9 cellular contexts compared by ENCODE assay signal in genomic region chr7:77200542-77200941, GRCh38. TPM values are rescaled to one million over a fixed set of nuclear protein-coding genes. Genes with fewer than 3 reads are reported as not detected.
DNase-seq lines count a peak whose midpoint lies in the region; ATAC-seq, FAIRE-seq and TF ChIP-seq lines count a peak whose summit lies in the region.
"Had no signal": no experiment of that assay in that cellular context is flagged by ENCODE, and none has a peak within 500 bp of the region (broad histone marks: within the 10 kb centered on the region; RNA-seq: fewer than 3 reads in every experiment).

No MANE protein-coding gene starts in this region.

- H3K4me3 ChIP-seq in CD8-positive, alpha-beta memory T cell (ENCODE audit: low read length) = no peak overlapping the region

- H3K9me3 Mint-ChIP-seq in CD8-positive, alpha-beta memory T cell = no peaks in the 10 kb centered on the region
- no peaks in the 10 kb centered on the region for H3K9me3 Mint-ChIP-seq in activated B cell treated with CpG ODN at 0.5 μM for 24 hours
- H3K9me3 Mint-ChIP-seq in natural killer cell treated with Interleukin-12 subunit alpha and Interleukin-12 subunit beta and Interleukin-15 and Interleukin-18, amount 100 ng/mL, for 72 hours = no peaks in the 10 kb centered on the region

- H3K36me3 Mint-ChIP-seq in CD8-positive, alpha-beta memory T cell = peaks cover 0 to 12% (median 4%) of the 10 kb centered on the region in 3 donors
- peaks cover 5% of the 10 kb centered on the region for H3K36me3 Mint-ChIP-seq in activated B cell treated with CpG ODN at 0.5 μM for 24 hours (ENCODE audit: low read depth)
- no peaks in the 10 kb centered on the region for H3K36me3 Mint-ChIP-seq in natural killer cell treated with Interleukin-12 subunit alpha and Interleukin-12 subunit beta and Interleukin-15 and Interleukin-18, amount 100 ng/mL, for 72 hours

- peaks cover 21% of the 10 kb centered on the region for H3K4me1 ChIP-seq in CD8-positive, alpha-beta memory T cell (ENCODE audit: insufficient read depth, low read length)

- H3K9me3 ChIP-seq in CD8-positive, alpha-beta memory T cell (ENCODE audit: low read length) = no peaks in the 10 kb centered on the region

- peaks cover 35 to 60% (median 40%) of the 10 kb centered on the region in 3 donors for H3K4me1 Mint-ChIP-seq in CD8-positive, alpha-beta memory T cell
- H3K4me1 Mint-ChIP-seq in activated B cell treated with CpG ODN at 0.5 μM for 24 hours = peaks cover 63% of the 10 kb centered on the region
- H3K4me1 Mint-ChIP-seq in natural killer cell treated with Interleukin-12 subunit alpha and Interleukin-12 subunit beta and Interleukin-15 and Interleukin-18, amount 100 ng/mL, for 72 hours (ENCODE audit: low read depth in 2 of 2) = peaks cover 41 to 47% of the 10 kb centered on the region in 2 donors

- H3K27me3 Mint-ChIP-seq in CD8-positive, alpha-beta memory T cell = no peaks in the 10 kb centered on the region
- no peaks in the 10 kb centered on the region for H3K27me3 Mint-ChIP-seq in activated B cell treated with CpG ODN at 0.5 μM for 24 hours
- H3K27me3 Mint-ChIP-seq in natural killer cell treated with Interleukin-12 subunit alpha and Interleukin-12 subunit beta and Interleukin-15 and Interleukin-18, amount 100 ng/mL, for 72 hours = no peaks in the 10 kb centered on the region

- peak; percentile 89 for FAIRE-seq in GM19239 (lab: Jason Lieb, UNC)

- no peak overlapping the region for H3K27ac ChIP-seq in CD8-positive, alpha-beta memory T cell (ENCODE audit: low read depth, low read length)
- H3K27ac ChIP-seq in substantia nigra (ENCODE audit: low read depth, low read length, poor library complexity, severe bottlenecking) = no peak overlapping the region
- H3K27ac ChIP-seq: RWPE1 had no signal

- H3K36me3 ChIP-seq in CD8-positive, alpha-beta memory T cell (ENCODE audit: insufficient read depth, low read length) = no peaks in the 10 kb centered on the region

- no peak for TF ChIP-seq CTCF in activated B cell treated with CpG ODN at 0.5 μM for 24 hours (IDR thresholded peaks at IDR 0.05)

- no peak for DNase-seq in CD8-positive, alpha-beta memory T cell
- DNase-seq in GM19239 (ENCODE audit: insufficient read length, low spot score) (no peak), activated B cell treated with CpG ODN at 0.5 μM for 24 hours (peak; percentile 23), substantia nigra (lab: John Stamatoyannopoulos, UW) (no peak), NCI-H2171 treated with DMSO at 0.1 percent for 48 hours (lab: John Stamatoyannopoulos, UW) (no peak), UCSD-AML1 (lab: John Stamatoyannopoulos, UW; ENCODE audit: unreplicated experiment) (no peak)
- no peak for DNase-seq in natural killer cell treated with Interleukin-12 subunit alpha and Interleukin-12 subunit beta and Interleukin-15 and Interleukin-18, amount 100 ng/mL, for 72 hours (ENCODE audit: low spot score)
- DNase-seq: DMS53 had no signal

- H3K27me3 ChIP-seq in CD8-positive, alpha-beta memory T cell (ENCODE audit: insufficient read depth, low read length, poor library complexity, severe bottlenecking) = no peaks in the 10 kb centered on the region

- POLR2A ChIA-PET in CD8-positive, alpha-beta memory T cell (lab: Charles Lee) = no interaction called here
- POLR2A ChIA-PET in activated B cell treated with CpG ODN at 0.5 μM for 24 hours (lab: Charles Lee) = interaction anchor here (1.0 to 4.5 kb wide), 6 partner anchors 9 to 215 kb away, joined by 3 to 53 read pairs (median 7); partner anchors contain the start of gene CCDC146

- intact Hi-C loops in activated B cell treated with CpG ODN at 0.5 μM for 24 hours (cut with micrococcal nuclease) = loop anchor here (2.0 kb wide), 2 partner anchors 78 to 130 kb away; partner anchors contain the start of gene CCDC146

- peak overlapping the region; percentile 16 to 91 (median 58) for H3K4me3 Mint-ChIP-seq in CD8-positive, alpha-beta memory T cell
- H3K4me3 Mint-ChIP-seq in activated B cell treated with CpG ODN at 0.5 μM for 24 hours = peak overlapping the region; percentile 88
- peak overlapping the region; percentile 92 for H3K4me3 Mint-ChIP-seq in natural killer cell treated with Interleukin-12 subunit alpha and Interleukin-12 subunit beta and Interleukin-15 and Interleukin-18, amount 100 ng/mL, for 72 hours

- peak overlapping the region in 4 of 8 donors; percentile 4 to 96 (median 54) for H3K27ac Mint-ChIP-seq in CD8-positive, alpha-beta memory T cell
- H3K27ac Mint-ChIP-seq in activated B cell treated with CpG ODN at 0.5 μM for 24 hours = peak overlapping the region; percentile 98
- peak overlapping the region; percentile 80 to 97 for H3K27ac Mint-ChIP-seq in natural killer cell treated with Interleukin-12 subunit alpha and Interleukin-12 subunit beta and Interleukin-15 and Interleukin-18, amount 100 ng/mL, for 72 hours

- CTCF ChIA-PET in CD8-positive, alpha-beta memory T cell (lab: Charles Lee) = interaction anchor here (1.0 to 2.5 kb wide), 4 partner anchors 8 to 78 kb away, joined by 3 to 6 read pairs (median 3); partner anchors contain the start of gene CCDC146
- CTCF ChIA-PET in activated B cell treated with CpG ODN at 0.5 μM for 24 hours (lab: Charles Lee) = interaction anchor here (0.6 to 3.7 kb wide), 5 partner anchors 8 to 136 kb away, joined by 3 to 41 read pairs (median 4); no protein-coding TSS in a partner anchor

- peak; percentile 65 for ATAC-seq in activated B cell treated with CpG ODN at 0.5 μM for 24 hours (ENCODE audit: low read depth)
- no peak for ATAC-seq in natural killer cell treated with Interleukin-12 subunit alpha and Interleukin-12 subunit beta and Interleukin-15 and Interleukin-18, amount 100 ng/mL, for 72 hours

RNA-seq across cellular contexts. Expression of gene FGL2, which starts 0.9 kb away (rescaled TPM):
- total RNA-seq in CD8-positive, alpha-beta memory T cell = 1 to 10 TPM; 2.2 to 3.1 TPM
- polyA plus RNA-seq in CD8-positive, alpha-beta memory T cell = 4.1 TPM
- 5.7 and 6.7 TPM in 2 replicates for total RNA-seq in activated B cell treated with CpG ODN at 0.5 μM for 24 hours
- 1 to 10 TPM; 1.0 to 1.4 TPM for total RNA-seq in natural killer cell treated with Interleukin-12 subunit alpha and Interleukin-12 subunit beta and Interleukin-15 and Interleukin-18, amount 100 ng/mL, for 72 hours
